8 cellular contexts compared by ENCODE assay signal in genomic region chr9:113151696-113152630, GRCh38. TPM values are rescaled to one million over a fixed set of nuclear protein-coding genes. Genes with fewer than 3 reads are reported as not detected.
DNase-seq lines count a peak whose midpoint lies in the region; ATAC-seq, FAIRE-seq and TF ChIP-seq lines count a peak whose summit lies in the region.

No MANE protein-coding gene starts in this region.

- no peak overlapping the region for H4K5ac ChIP-seq in H9 (ENCODE audit: insufficient read length, low read depth, low read length)

- no peak overlapping the region for H3K4ac ChIP-seq in H9 (ENCODE audit: low read depth, low read length)

- no peak overlapping the region for H3K56ac ChIP-seq in H9 (ENCODE audit: insufficient read length, low read depth, low read length)

- no peak overlapping the region for H3K23ac ChIP-seq in H9 (ENCODE audit: insufficient read length, low read depth, low read length)

- no peak overlapping the region for H3K27ac Mint-ChIP-seq in H9

- no peak overlapping the region for H2AK5ac ChIP-seq in H9 (ENCODE audit: insufficient read length, low read length)

- FAIRE-seq in RCC 7860 (lab: Jason Lieb, UNC): no peak

- H3K27me3 ChIP-seq in H9 (ENCODE audit: insufficient read depth, low read length) (peaks cover 2% of the 10 kb centered on the region; the same call in 1 of the 2 replicates), cardiac muscle cell (peaks cover 8% of the 10 kb centered on the region)

- H3K4me3 Mint-ChIP-seq in H9: peak overlapping the region; percentile 83 to 85

- peak overlapping the region; percentile 40 for H3K9ac ChIP-seq in H9 (ENCODE audit: extremely low read depth, insufficient read length, low read length)

- no peak overlapping the region for H4K8ac ChIP-seq in H9 (replicated peaks; ENCODE audit: insufficient read length, low read depth, low read length)

- H2BK15ac ChIP-seq in H9 (ENCODE audit: low read depth, low read length): no peak overlapping the region

- peaks cover 3% of the 10 kb centered on the region for H3K23me2 ChIP-seq in H9 (ENCODE audit: insufficient read length, low read depth, low read length, poor library complexity, severe bottlenecking)

- H3K36me3 ChIP-seq in cardiac muscle cell: no peaks in the 10 kb centered on the region

- no peaks in the 10 kb centered on the region for H3K36me3 Mint-ChIP-seq in H9 (ENCODE audit: insufficient read depth in 1 of 3, low read depth in 3 of 3)

- no peaks in the 10 kb centered on the region for H4K20me1 ChIP-seq in H9 (ENCODE audit: control insufficient read depth, insufficient read depth, insufficient read length)

- no peak overlapping the region for H2BK12ac ChIP-seq in H9 (ENCODE audit: insufficient read length, low read depth, low read length)

- no peaks in the 10 kb centered on the region for H3K79me1 ChIP-seq in H9 (ENCODE audit: insufficient read depth, low read depth, low read length, poor library complexity, severe bottlenecking)

- no peak overlapping the region for H2BK5ac ChIP-seq in H9 (ENCODE audit: insufficient read length, low read length)

- no peak for ATAC-seq in GM18517 (IDR thresholded peaks at IDR 0.05; ENCODE audit: unreplicated experiment)

- no peaks in the 10 kb centered on the region for H3K79me2 ChIP-seq in H9 (ENCODE audit: insufficient read depth, low read length)

- no peak overlapping the region for H2BK20ac ChIP-seq in H9 (ENCODE audit: low read depth, low read length, poor library complexity, severe bottlenecking)

- peaks cover 15 to 17% of the 10 kb centered on the region in 2 experiments for H3K4me1 Mint-ChIP-seq in H9

- peak overlapping the region; percentile 70 for H3K4me2 ChIP-seq in H9 (ENCODE audit: insufficient read depth, insufficient read length, low read length)

- no peak overlapping the region for H3T11ph ChIP-seq in H9 (ENCODE audit: low read length)

- no CpG with 5 or more reads among the region's 11 CpGs for WGBS in H9 (ENCODE audit: extremely low coverage, insufficient read length, low lambda C conversion rate)

- no peak overlapping the region for H2BK120ac ChIP-seq in H9 (ENCODE audit: low read depth, low read length, poor library complexity, severe bottlenecking)

- no peak overlapping the region for H3K18ac ChIP-seq in H9 (ENCODE audit: insufficient read length, low read depth, low read length)

- H3K4me1 ChIP-seq in H9 (ENCODE audit: insufficient read depth, low read length) (peaks cover 2% of the 10 kb centered on the region; the same call in 1 of the 2 replicates), cardiac muscle cell (ENCODE audit: low read depth) (no peaks in the 10 kb centered on the region)

- H3K27me3 Mint-ChIP-seq in H9 (ENCODE audit: low read depth): peaks cover 24% of the 10 kb centered on the region

- H2AFZ ChIP-seq in H9 (ENCODE audit: low read length): no peak overlapping the region

- DNase-seq in H9: no peak
- no peak for DNase-seq in cardiac muscle cell (ENCODE audit: low read depth in 1 of 2, low spot score in 1 of 2)
- no peak for DNase-seq in retinal pigment epithelial cell (ENCODE audit: low read depth)
- DNase-seq in amniotic stem cell (lab: John Stamatoyannopoulos, UW): no peak
- no peak for DNase-seq in NCI-H2107 treated with DMSO at 0.1 percent for 48 hours (lab: John Stamatoyannopoulos, UW; ENCODE audit: unreplicated experiment)
- no peak for DNase-seq in RCC 7860 (ENCODE audit: low spot score)

- H3K9me3 Mint-ChIP-seq in H9: no peaks in the 10 kb centered on the region

- H3K27ac ChIP-seq in H9 (ENCODE audit: insufficient read length, low read depth, low read length) (no peak overlapping the region), VCaP (peak overlapping the region; percentile 78), cardiac muscle cell (no peak overlapping the region)

- no peaks in the 10 kb centered on the region for H3K9me3 ChIP-seq in H9 (ENCODE audit: control insufficient read depth, low read depth, low read length)
- no peaks in the 10 kb centered on the region for H3K9me3 ChIP-seq in cardiac muscle cell (ENCODE audit: low read depth)

- H4K91ac ChIP-seq in H9 (ENCODE audit: insufficient read length, low read depth, low read length): no peak overlapping the region

- H3K4me3 ChIP-seq in cardiac muscle cell (peak overlapping the region; percentile 90), retinal pigment epithelial cell (ENCODE audit: low read length) (peak overlapping the region; percentile 81)

- H3K14ac ChIP-seq in H9 (ENCODE audit: insufficient read depth, low read length): no peak overlapping the region

- TF ChIP-seq CTCF in H9 (conservative IDR thresholded peaks at IDR 0.05) (no peak), VCaP (conservative IDR thresholded peaks at IDR 0.05) (no peak), cardiac muscle cell (IDR thresholded peaks at IDR 0.05; ENCODE audit: low read depth, low read length) (no peak), retinal pigment epithelial cell (conservative IDR thresholded peaks at IDR 0.05; ENCODE audit: low read depth, low read length) (no peak)

RNA-seq across cellular contexts. Expression of gene SLC31A2, which starts 1.2 kb away (rescaled TPM):
- total RNA-seq in H9 (2021) (1.0 and 1.3 TPM in 2 replicates), cardiac muscle cell (2.7 and 4.6 TPM in 2 replicates)
- 2.9 and 4.1 TPM in 2 replicates for polyA plus RNA-seq in cardiac muscle cell
